In the genomic region with DNA sequence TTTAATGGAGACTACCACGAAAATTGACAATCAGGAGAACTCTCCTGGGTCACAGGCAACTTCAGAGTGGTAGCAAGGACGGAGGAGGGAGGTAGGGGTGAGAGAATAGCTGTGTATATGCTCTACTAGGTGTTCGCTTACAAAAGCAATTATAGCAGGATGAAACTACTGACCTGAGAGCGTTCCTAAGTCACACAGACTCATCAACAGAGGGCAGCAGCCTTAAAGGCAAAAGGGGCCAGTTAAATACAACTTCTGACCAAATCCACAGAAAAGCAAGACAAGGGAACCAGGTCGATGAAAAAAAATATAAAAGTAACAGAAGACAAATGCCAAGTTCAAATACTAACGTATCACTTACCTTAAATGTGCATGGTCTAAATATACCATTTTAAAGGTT, we compare ENCODE assay signal across 1 cellular context.
TF ChIP-seq lines count a peak whose summit lies in the region.

No MANE protein-coding gene starts in this region.

TF ChIP-seq in HCT116, 20 proteins besides CTCF, POLR2A, EP300 and RAD21 (continued from another document):
- no peak for TF ChIP-seq ZNF274 (IDR thresholded peaks at IDR 0.05; ENCODE audit: low read depth, low read length)
TF ChIP-seq in HCT116: peak in this region for 0.
